In genomic region chr2:227106845-227107759, GRCh38 we compare ENCODE assay signal across 9 cellular contexts. TPM values are rescaled to one million over a fixed set of nuclear protein-coding genes. Genes with fewer than 3 reads are reported as not detected.
DNase-seq lines count a peak whose midpoint lies in the region; ATAC-seq and TF ChIP-seq lines count a peak whose summit lies in the region.
"Had no signal": no experiment of that assay in that cellular context is flagged by ENCODE, and none has a peak within 500 bp of the region (broad histone marks: within the 10 kb centered on the region; RNA-seq: fewer than 3 reads in every experiment).

No MANE protein-coding gene starts in this region.

- H3K27ac ChIP-seq in CD4-positive, alpha-beta T cell (ENCODE audit: low read depth, low read length) = no peak overlapping the region
- H3K27ac ChIP-seq in PC-9 = no peak overlapping the region
- H3K27ac ChIP-seq in thyroid gland = no peak overlapping the region
- H3K27ac ChIP-seq: neutrophil had no signal

- H3K36me3 Mint-ChIP-seq in CD4-positive, alpha-beta T cell (ENCODE audit: low read depth) = no peaks in the 10 kb centered on the region

- DNase-seq in CD4-positive, alpha-beta T cell = peak in 7 of 10 experiments; percentile 4 to 21 (median 8)
- peak; percentile 15 for DNase-seq in HuH-7.5 (ENCODE audit: low spot score)
- DNase-seq in PC-9 = peak; percentile 37 to 50
- DNase-seq in astrocyte of the cerebellum (ENCODE audit: low read depth) = peak; percentile 57
- peak; percentile 28 for DNase-seq in iPS DF 4.7 (ENCODE audit: extremely low read depth, low spot score)
- peak; percentile 13 for DNase-seq in stimulated activated CD4-positive, alpha-beta T cell treated with anti-CD3 and anti-CD28 coated beads, Interleukin-1b, Interleukin-23, amount 100 ng/mL, for 48 hours
- no peak for DNase-seq in thyroid gland

- H3K4me1 ChIP-seq in PC-9 (replicated peaks; ENCODE audit: insufficient read depth) = no peaks in the 10 kb centered on the region
- no peaks in the 10 kb centered on the region for H3K4me1 ChIP-seq in thyroid gland

- no peak overlapping the region for H3K4me3 ChIP-seq in PC-9
- no peak overlapping the region for H3K4me3 ChIP-seq in astrocyte of the cerebellum (ENCODE audit: low read depth, low read length)
- no peak overlapping the region for H3K4me3 ChIP-seq in thyroid gland (replicated peaks in 1 of 3)

- H3K36me3 ChIP-seq in PC-9 (ENCODE audit: low read depth) (no peaks in the 10 kb centered on the region), thyroid gland (peaks cover 0 to 20% of the 10 kb centered on the region in 2 donors)
- H3K36me3 ChIP-seq: neutrophil had no signal

- no peaks in the 10 kb centered on the region for H3K9me2 ChIP-seq in PC-9 (ENCODE audit: insufficient read depth)

- H3K9me3 Mint-ChIP-seq in CD4-positive, alpha-beta T cell = no peaks in the 10 kb centered on the region

- no peak overlapping the region for H3K4me3 Mint-ChIP-seq in CD4-positive, alpha-beta T cell

- no peak for ATAC-seq in CD4-positive, alpha-beta T cell (ENCODE audit: poor library complexity)
- peak; percentile 84 for ATAC-seq in GM19351 (IDR thresholded peaks at IDR 0.05; ENCODE audit: unreplicated experiment)

- H3K9me3 ChIP-seq in CD4-positive, alpha-beta T cell (ENCODE audit: control insufficient read depth, low read length) = no peaks in the 10 kb centered on the region
- no peaks in the 10 kb centered on the region for H3K9me3 ChIP-seq in PC-9 (ENCODE audit: insufficient read depth, low read depth)
- no peaks in the 10 kb centered on the region for H3K9me3 ChIP-seq in thyroid gland
- H3K9me3 ChIP-seq: neutrophil had no signal

- no TSS peak for BruUV-seq in PC-9 (replicated peaks; lab: Mats Ljungman, UMichigan)

- WGBS in thyroid gland, 2 donors = 84 to 88% methylated on average over 9 of the region's 9 CpGs

- H3K4me1 Mint-ChIP-seq in CD4-positive, alpha-beta T cell (ENCODE audit: low read depth) = no peaks in the 10 kb centered on the region

- CTCF ChIA-PET in CD4-positive, alpha-beta T cell (lab: Charles Lee) = no interaction called here
- CTCF ChIA-PET in PC-9 (lab: Charles Lee) = interaction anchor here (1.0 kb wide), 1 partner anchor 1442 kb away, joined by 3 read pairs; no protein-coding TSS in a partner anchor

- 0 out of 2 replicates have a peak overlapping the region, but pooled peaks have one; percentile 18 for H3K4me2 ChIP-seq in PC-9

- H2AFZ ChIP-seq in PC-9 = no peak overlapping the region

- no peaks in the 10 kb centered on the region for H3F3A ChIP-seq in PC-9 (ENCODE audit: insufficient read depth, low read depth)

- intact Hi-C loops in CD4-positive, alpha-beta T cell (cut with DNase I, micrococcal nuclease) = loop anchor here (2.0 to 5.0 kb wide), 2 partner anchors 1435 to 1438 kb away; no protein-coding TSS in a partner anchor
- intact Hi-C loops in PC-9 (cut with micrococcal nuclease; ENCODE audit: unreplicated experiment) (loop anchor here (1.0 to 10.0 kb wide), 3 partner anchors 122 to 1437 kb away; no protein-coding TSS in a partner anchor), thyroid gland (cut with DNase I) (no loop called here)

- H3K27me3 ChIP-seq in CD4-positive, alpha-beta T cell (ENCODE audit: control insufficient read depth, insufficient read depth, low read length) = no peaks in the 10 kb centered on the region
- H3K27me3 ChIP-seq in PC-9 (ENCODE audit: insufficient read depth, low read depth) (no peaks in the 10 kb centered on the region), thyroid gland (no peaks in the 10 kb centered on the region)
- H3K27me3 ChIP-seq: neutrophil had no signal

- TF ChIP-seq CTCF in CD4-positive, alpha-beta T cell (IDR thresholded peaks at IDR 0.05) = peak; percentile 38
- TF ChIP-seq CTCF in PC-9 (conservative IDR thresholded peaks at IDR 0.05) = peak; percentile 81
- TF ChIP-seq CTCF in astrocyte of the cerebellum (IDR thresholded peaks at IDR 0.05; ENCODE audit: low read depth, low read length, missing control alignments) = peak; percentile 94
- peak in 1 of 6 experiments; percentile 27 for TF ChIP-seq CTCF in thyroid gland (IDR thresholded peaks at IDR 0.05)

- H3K27me3 Mint-ChIP-seq in CD4-positive, alpha-beta T cell = peaks cover 18% of the 10 kb centered on the region

- no peaks in the 10 kb centered on the region for H4K20me1 ChIP-seq in PC-9 (ENCODE audit: insufficient read depth)

- in situ Hi-C loops in astrocyte of the cerebellum (cut with HindIII; ENCODE audit: low sequenced_read_pairs) = no loop called here

- no peaks in the 10 kb centered on the region for H3K79me2 ChIP-seq in PC-9 (ENCODE audit: low read depth)

- POLR2A ChIA-PET in CD4-positive, alpha-beta T cell (lab: Charles Lee) = no interaction called here
- POLR2A ChIA-PET in PC-9 (lab: Charles Lee; ENCODE audit: unreplicated experiment) = interaction anchor here (0.6 kb wide), 1 partner anchor 623 kb away, joined by 3 read pairs; no protein-coding TSS in a partner anchor

- no peak overlapping the region for H3K27ac Mint-ChIP-seq in CD4-positive, alpha-beta T cell

- no peak for TF ChIP-seq POLR2A in thyroid gland (IDR thresholded peaks at IDR 0.05)

RNA-seq across cellular contexts. Expression of gene COL4A4, which starts 56.9 kb away (rescaled TPM):
- total RNA-seq in CD4-positive, alpha-beta T cell = not detected
- total RNA-seq in PC-9 (2021) (5.6 and 6.0 TPM in 2 replicates), thyroid gland (10 to 100 TPM; 16.5 to 41.7 (median 34.2) TPM)

RNA-seq across cellular contexts. Expression of gene COL4A3, which starts 57.3 kb away (rescaled TPM):
- not detected for total RNA-seq in CD4-positive, alpha-beta T cell
- total RNA-seq in PC-9 (2021) = 2.2 and 3.5 TPM in 2 replicates
- total RNA-seq in thyroid gland = 10 to 100 TPM; 59.7 to 86.5 (median 66.9) TPM

Comparison
In these comparisons a context has a peak if more than half of its experiments do, and no peak if none do; other contexts are left out.
1. DNase-seq: peak in CD4-positive, alpha-beta T cell (7 of 10), HuH-7.5 (single experiment), PC-9 (2 of 2), astrocyte of the cerebellum (single experiment), iPS DF 4.7 (single experiment) and stimulated activated CD4-positive, alpha-beta T cell treated with anti-CD3 and anti-CD28 coated beads, Interleukin-1b, Interleukin-23, amount 100 ng/mL, for 48 hours (single experiment); none in thyroid gland (0 of 2).
2. RNA of gene COL4A3, which starts 57.3 kb away (total RNA-seq): 59.7 to 86.5 TPM in thyroid gland; 2.2 to 3.5 TPM in PC-9 and not detected in CD4-positive, alpha-beta T cell; every median in the first group is over 10 times any median in the second.